ENCODE assay signal across 8 cellular contexts in the genomic region with DNA sequence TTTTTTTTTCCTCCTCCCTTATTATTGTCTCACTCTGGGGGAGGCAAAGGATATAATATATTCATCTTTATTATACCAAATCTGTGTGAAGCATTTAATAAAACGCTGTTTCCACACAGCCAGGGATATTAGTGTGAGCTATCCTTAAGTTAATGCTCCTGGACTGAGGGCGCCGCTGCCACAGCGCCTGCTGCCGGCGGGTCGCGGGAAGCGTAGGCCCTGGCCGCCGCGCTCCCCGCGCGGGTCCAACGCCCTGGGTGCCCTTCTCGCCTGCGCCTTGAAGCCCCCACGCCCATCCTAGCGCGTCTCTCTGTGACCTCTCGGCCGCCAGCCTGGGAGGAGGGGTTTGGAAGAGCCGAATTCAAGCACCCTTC. TPM values are rescaled to one million over a fixed set of nuclear protein-coding genes. Genes with fewer than 3 reads are reported as not detected.
DNase-seq lines count a peak whose midpoint lies in the region; ATAC-seq and TF ChIP-seq lines count a peak whose summit lies in the region.
"Had no signal": no experiment of that assay in that cellular context is flagged by ENCODE, and none has a peak within 500 bp of the region (broad histone marks: within the 10 kb centered on the region; RNA-seq: fewer than 3 reads in every experiment).

No MANE protein-coding gene starts in this region.

- no peaks in the 10 kb centered on the region for H3K36me3 Mint-ChIP-seq in progenitor cell of endocrine pancreas (ENCODE audit: insufficient read depth)

- no peak overlapping the region for H3K4me3 ChIP-seq in fibroblast of villous mesenchyme (ENCODE audit: low read depth, low read length)

- DNase-seq in GM20000 (ENCODE audit: low spot score) (no peak), UCSD-AML1 (lab: John Stamatoyannopoulos, UW; ENCODE audit: unreplicated experiment) (peak; percentile 28), fibroblast of villous mesenchyme (ENCODE audit: low read depth) (no peak), progenitor cell of endocrine pancreas (ENCODE audit: low spot score, unreplicated experiment) (no peak), glomerular visceral epithelial cell (ENCODE audit: extremely low spot score) (no peak)
- DNase-seq: NCI-H2227 treated with DMSO at 0.1 percent for 48 hours had no signal

- peaks cover 90% of the 10 kb centered on the region for H3K27me3 Mint-ChIP-seq in progenitor cell of endocrine pancreas

- peaks cover 3% of the 10 kb centered on the region for H3K4me1 Mint-ChIP-seq in progenitor cell of endocrine pancreas (ENCODE audit: low read depth)

- no peaks in the 10 kb centered on the region for H3K9me3 Mint-ChIP-seq in progenitor cell of endocrine pancreas (ENCODE audit: low read depth)

- H3K4me3 Mint-ChIP-seq in progenitor cell of endocrine pancreas (ENCODE audit: low read depth) = no peak overlapping the region

- no peak overlapping the region for H3K27ac Mint-ChIP-seq in progenitor cell of endocrine pancreas

- no peak for ATAC-seq in HG02973 (IDR thresholded peaks at IDR 0.05; ENCODE audit: unreplicated experiment)
- ATAC-seq in GM19463 (IDR thresholded peaks at IDR 0.05; ENCODE audit: unreplicated experiment) = no peak

- TF ChIP-seq CTCF in GM20000 (IDR thresholded peaks at IDR 0.05; ENCODE audit: extremely low read depth, missing control alignments) (peak; percentile 77), fibroblast of villous mesenchyme (IDR thresholded peaks at IDR 0.05; ENCODE audit: insufficient read depth, low read depth, low read length) (peak; percentile 52), progenitor cell of endocrine pancreas (IDR thresholded peaks at IDR 0.05; ENCODE audit: unreplicated experiment) (peak; percentile 89)

RNA-seq across cellular contexts. Expression of gene LBX1, which starts 9.5 kb away (rescaled TPM):
- total RNA-seq in fibroblast of villous mesenchyme (not detected in 2 replicates), progenitor cell of endocrine pancreas (not detected in 2 replicates)
